In genomic region chr12:117080707-117081141, GRCh38 we compare ENCODE assay signal across 13 cellular contexts. TPM values are rescaled to one million over a fixed set of nuclear protein-coding genes. Genes with fewer than 3 reads are reported as not detected.
"Had no signal": no experiment of that assay in that cellular context is flagged by ENCODE, and none has a peak within 500 bp of the region (broad histone marks: within the 10 kb centered on the region; RNA-seq: fewer than 3 reads in every experiment).

No MANE protein-coding gene starts in this region.

- H3K9me3 ChIP-seq: stomach, thoracic aorta had no signal

- H3K27ac Mint-ChIP-seq: activated CD8-positive, alpha-beta memory T cell treated with anti-CD3 and anti-CD28 coated beads, Interleukin-2, amount 10 ng/mL, durations not matched to agents 7 days and 5 days; activated naive CD8-positive, alpha-beta T cell; activated T-cell treated with anti-CD3 and anti-CD28 coated beads, Interleukin-2, amount 50 U/mL, for 24 hours; nephron progenitor cell had no signal

- H3K4me3 ChIP-seq: stomach, thoracic aorta had no signal

- ATAC-seq: activated CD8-positive, alpha-beta memory T cell treated with anti-CD3 and anti-CD28 coated beads, Interleukin-2, amount 10 ng/mL, durations not matched to agents 7 days and 5 days; left lobe of liver had no signal

- H3K36me3 ChIP-seq: stomach, thoracic aorta had no signal

- H3K27ac ChIP-seq: thoracic aorta had no signal

- DNase-seq: activated CD8-positive, alpha-beta memory T cell treated with anti-CD3 and anti-CD28 coated beads, Interleukin-2, amount 10 ng/mL, durations not matched to agents 7 days and 5 days; activated effector memory CD4-positive, alpha-beta T cell treated with Interleukin-2 at 50 U/mL for 16 hours; activated T-cell treated with anti-CD3 and anti-CD28 coated beads, Interleukin-2, amount 50 U/mL, for 24 hours; cerebellar nuclear complex; dermis blood vessel endothelial cell; erythroblast; mesenchymal stem cell; nephron progenitor cell; stomach had no signal

- H3K9me3 Mint-ChIP-seq: activated T-cell treated with anti-CD3 and anti-CD28 coated beads, Interleukin-2, amount 50 U/mL, for 24 hours; nephron progenitor cell had no signal

- H3K4me3 Mint-ChIP-seq: activated CD8-positive, alpha-beta memory T cell treated with anti-CD3 and anti-CD28 coated beads, Interleukin-2, amount 10 ng/mL, durations not matched to agents 7 days and 5 days; activated naive CD8-positive, alpha-beta T cell; activated T-cell treated with anti-CD3 and anti-CD28 coated beads, Interleukin-2, amount 50 U/mL, for 24 hours; nephron progenitor cell had no signal

- H3K27me3 ChIP-seq: stomach had no signal

- H3K27me3 Mint-ChIP-seq: activated CD8-positive, alpha-beta memory T cell treated with anti-CD3 and anti-CD28 coated beads, Interleukin-2, amount 10 ng/mL, durations not matched to agents 7 days and 5 days; activated naive CD8-positive, alpha-beta T cell; activated T-cell treated with anti-CD3 and anti-CD28 coated beads, Interleukin-2, amount 50 U/mL, for 24 hours had no signal

RNA-seq across cellular contexts. Expression of gene TESC, which starts 18.5 kb away (rescaled TPM):
- total RNA-seq: osteocyte had no signal
